ENCODE assay signal across 8 cellular contexts in the genomic region with DNA sequence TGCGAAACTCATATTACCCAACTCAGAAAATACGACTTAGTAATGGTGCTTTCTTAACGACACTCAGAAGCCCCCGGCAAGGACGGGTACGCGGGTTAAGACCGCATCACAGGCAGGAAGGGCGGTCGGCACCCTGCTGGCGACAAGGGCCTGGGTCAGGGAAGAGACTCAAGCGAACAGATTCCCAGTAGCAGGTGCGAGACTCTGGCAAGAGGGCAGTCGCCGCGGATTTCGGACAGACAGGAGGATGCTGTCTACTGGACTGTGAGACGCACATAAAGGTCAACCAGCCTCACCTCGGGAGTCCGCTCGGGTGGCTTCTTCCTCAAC. TPM values are rescaled to one million over a fixed set of nuclear protein-coding genes. Genes with fewer than 3 reads are reported as not detected.
DNase-seq lines count a peak whose midpoint lies in the region; ATAC-seq and TF ChIP-seq lines count a peak whose summit lies in the region.

No MANE protein-coding gene starts in this region.

- H3K27ac ChIP-seq in 22Rv1 (peak overlapping the region; percentile 100), tibial artery (peak overlapping the region; percentile 95 to 98)

- H3K36me3 Mint-ChIP-seq in activated T-cell treated with anti-CD3 and anti-CD28 coated beads, Interleukin-2, amount 50 U/mL, for 72 hours (ENCODE audit: insufficient read depth in 2 of 2) = peaks cover 6% of the 10 kb centered on the region in 2 donors
- no peaks in the 10 kb centered on the region for H3K36me3 Mint-ChIP-seq in neural crest cell (ENCODE audit: low read depth)

- peak; percentile 7 for ATAC-seq in HG02970 (IDR thresholded peaks at IDR 0.05; ENCODE audit: low FRiP score, unreplicated experiment)
- peak; percentile 29 to 42 for ATAC-seq in activated T-cell treated with anti-CD3 and anti-CD28 coated beads, Interleukin-2, amount 50 U/mL, for 72 hours (replicated peaks in 1 of 2)

- H3K4me1 ChIP-seq in tibial artery = peaks cover 0 to 37% (median 25%) of the 10 kb centered on the region in 4 donors

- no peaks in the 10 kb centered on the region for H3K9me3 Mint-ChIP-seq in activated T-cell treated with anti-CD3 and anti-CD28 coated beads, Interleukin-2, amount 50 U/mL, for 72 hours
- H3K9me3 Mint-ChIP-seq in neural crest cell = no peaks in the 10 kb centered on the region

- peak overlapping the region; percentile 91 to 94 for H3K4me3 Mint-ChIP-seq in activated T-cell treated with anti-CD3 and anti-CD28 coated beads, Interleukin-2, amount 50 U/mL, for 72 hours
- peak overlapping the region; percentile 94 for H3K4me3 Mint-ChIP-seq in neural crest cell

- H3K27ac Mint-ChIP-seq in activated T-cell treated with anti-CD3 and anti-CD28 coated beads, Interleukin-2, amount 50 U/mL, for 72 hours = peak overlapping the region; percentile 98
- H3K27ac Mint-ChIP-seq in neural crest cell (ENCODE audit: unreplicated experiment) = peak overlapping the region; percentile 96

- no peaks in the 10 kb centered on the region for H3K36me3 ChIP-seq in tibial artery

- DNase-seq in NCI-H748 (lab: John Stamatoyannopoulos, UW; ENCODE audit: unreplicated experiment) (peak; percentile 75), fibroblast of mammary gland (ENCODE audit: low read depth) (peak; percentile 50), neural crest cell (ENCODE audit: low read depth, low spot score) (peak; percentile 53), tibial artery (peak in 1 of 2 donors; percentile 61)
- DNase-seq in activated T-cell treated with anti-CD3 and anti-CD28 coated beads, Interleukin-2, amount 50 U/mL, for 72 hours = peak; percentile 71 to 78

- peaks cover 21% of the 10 kb centered on the region for H3K4me1 Mint-ChIP-seq in activated T-cell treated with anti-CD3 and anti-CD28 coated beads, Interleukin-2, amount 50 U/mL, for 72 hours (ENCODE audit: low read depth)
- H3K4me1 Mint-ChIP-seq in neural crest cell = peaks cover 23% of the 10 kb centered on the region

- H3K4me3 ChIP-seq in fibroblast of mammary gland (ENCODE audit: control insufficient read depth, low read depth, low read length) (peak overlapping the region; percentile 94), tibial artery (peak overlapping the region; percentile 76 to 89)

- H3K27me3 Mint-ChIP-seq in activated T-cell treated with anti-CD3 and anti-CD28 coated beads, Interleukin-2, amount 50 U/mL, for 72 hours (ENCODE audit: low read depth) = no peaks in the 10 kb centered on the region
- H3K27me3 Mint-ChIP-seq in neural crest cell (ENCODE audit: low read depth) = no peaks in the 10 kb centered on the region

- no peaks in the 10 kb centered on the region for H3K27me3 ChIP-seq in tibial artery

- intact Hi-C loops in tibial artery (cut with DNase I; ENCODE audit: low total_unique reads) = loop anchor here (2.0 kb wide), 1 partner anchor 162 kb away; a partner anchor contains a TSS

- H3K9me3 ChIP-seq in tibial artery = no peaks in the 10 kb centered on the region

- TF ChIP-seq CTCF in 22Rv1 (IDR thresholded peaks at IDR 0.05) (no peak), GM12873 (IDR thresholded peaks at IDR 0.05; ENCODE audit: insufficient read depth, low read depth, low read length, missing control alignments) (peak; percentile 29), fibroblast of mammary gland (conservative IDR thresholded peaks at IDR 0.05; ENCODE audit: control insufficient read depth, insufficient read depth, low read depth, low read length) (peak; percentile 1), neural crest cell (conservative IDR thresholded peaks at IDR 0.05) (peak; percentile 36), tibial artery (IDR thresholded peaks at IDR 0.05) (peak in 1 of 2 experiments; percentile 6)

RNA-seq across cellular contexts. Expression of a gene that starts 0.4 kb away (rescaled TPM):
- total RNA-seq in activated T-cell treated with anti-CD3 and anti-CD28 coated beads, Interleukin-2, amount 50 U/mL, for 72 hours = 10 to 100 TPM; 36.5 to 37.3 TPM
- total RNA-seq in neural crest cell = 22.1 and 28.0 TPM in 2 replicates
